26 cellular contexts compared by ENCODE assay signal in genomic region chr1:227796359-227796915, GRCh38. TPM values are rescaled to one million over a fixed set of nuclear protein-coding genes. Genes with fewer than 3 reads are reported as not detected.
"Had no signal": no experiment of that assay in that cellular context is flagged by ENCODE, and none has a peak within 500 bp of the region (broad histone marks: within the 10 kb centered on the region; RNA-seq: fewer than 3 reads in every experiment).

No MANE protein-coding gene starts in this region.

- H3K27ac ChIP-seq: coronary artery, heart left ventricle, left ventricle myocardium inferior, lower lobe of right lung, neutrophil, sigmoid colon, skin epidermis, suprapubic skin, thyroid gland, upper lobe of left lung had no signal

- H3K36me3 ChIP-seq: heart left ventricle, left ventricle myocardium inferior, lower lobe of right lung, neutrophil, sigmoid colon, suprapubic skin, thyroid gland, upper lobe of left lung had no signal

- H3K9me3 Mint-ChIP-seq: natural killer cell treated with Interleukin-12 subunit alpha and Interleukin-12 subunit beta and Interleukin-15 and Interleukin-18, amount 100 ng/mL, for 72 hours had no signal

- H3K4me3 Mint-ChIP-seq: memory B cell; natural killer cell treated with Interleukin-12 subunit alpha and Interleukin-12 subunit beta and Interleukin-15 and Interleukin-18, amount 100 ng/mL, for 72 hours had no signal

- H3K4me3 ChIP-seq: coronary artery, heart left ventricle, left ventricle myocardium inferior, lower lobe of right lung, sigmoid colon, skin epidermis, suprapubic skin, thyroid gland, upper lobe of left lung had no signal

- DNase-seq: central memory CD4-positive, alpha-beta T cell; effector CD4-positive, alpha-beta T cell; foreskin melanocyte; heart left ventricle; hippocampal formation; left ventricle myocardium inferior; lower lobe of right lung; midbrain; sigmoid colon; stimulated activated CD4-positive, alpha-beta T cell treated with anti-CD3 and anti-CD28 coated beads, Interleukin-12 subunit alpha, Interleukin-12 subunit beta, amount 100 ng/mL, for 4 hours; stimulated activated naive CD8-positive, alpha-beta T cell treated with anti-CD3 and anti-CD28 coated beads, Interleukin-15, Interleukin-2, amounts not matched to agents 100 U/mL and 50 U/mL, for 24 hours; thyroid gland; upper lobe of left lung had no signal

- H3K9me3 ChIP-seq: heart left ventricle, left ventricle myocardium inferior, lower lobe of right lung, neutrophil, sigmoid colon, suprapubic skin, thyroid gland, upper lobe of left lung had no signal

- H3K36me3 Mint-ChIP-seq: memory B cell; natural killer cell treated with Interleukin-12 subunit alpha and Interleukin-12 subunit beta and Interleukin-15 and Interleukin-18, amount 100 ng/mL, for 72 hours had no signal

- H3K27me3 ChIP-seq: sigmoid colon, suprapubic skin, thyroid gland, upper lobe of left lung had no signal

- ATAC-seq: heart left ventricle; lower lobe of right lung; natural killer cell treated with Interleukin-12 subunit alpha and Interleukin-12 subunit beta and Interleukin-15 and Interleukin-18, amount 100 ng/mL, for 72 hours; stimulated activated naive CD8-positive, alpha-beta T cell treated with anti-CD3 and anti-CD28 coated beads, Interleukin-15, Interleukin-2, amounts not matched to agents 100 U/mL and 50 U/mL, for 24 hours had no signal

- H3K27ac Mint-ChIP-seq: memory B cell; natural killer cell treated with Interleukin-12 subunit alpha and Interleukin-12 subunit beta and Interleukin-15 and Interleukin-18, amount 100 ng/mL, for 72 hours had no signal

RNA-seq across cellular contexts. Expression of gene PRSS38, which starts 19.0 kb away (rescaled TPM):
- total RNA-seq: chondrocyte; dermis microvascular lymphatic vessel endothelial cell; glomerular endothelial cell; heart left ventricle; left ventricle myocardium inferior; lower lobe of right lung; natural killer cell treated with Interleukin-12 subunit alpha and Interleukin-12 subunit beta and Interleukin-15 and Interleukin-18, amount 100 ng/mL, for 72 hours; osteoblast; pulmonary artery endothelial cell; sigmoid colon; suprapubic skin; thyroid gland; upper lobe of left lung had no signal
- polyA plus RNA-seq: esophagus, heart left ventricle, keratinocyte, sigmoid colon had no signal
